ENCODE assay signal across 8 cellular contexts in the genomic region with DNA sequence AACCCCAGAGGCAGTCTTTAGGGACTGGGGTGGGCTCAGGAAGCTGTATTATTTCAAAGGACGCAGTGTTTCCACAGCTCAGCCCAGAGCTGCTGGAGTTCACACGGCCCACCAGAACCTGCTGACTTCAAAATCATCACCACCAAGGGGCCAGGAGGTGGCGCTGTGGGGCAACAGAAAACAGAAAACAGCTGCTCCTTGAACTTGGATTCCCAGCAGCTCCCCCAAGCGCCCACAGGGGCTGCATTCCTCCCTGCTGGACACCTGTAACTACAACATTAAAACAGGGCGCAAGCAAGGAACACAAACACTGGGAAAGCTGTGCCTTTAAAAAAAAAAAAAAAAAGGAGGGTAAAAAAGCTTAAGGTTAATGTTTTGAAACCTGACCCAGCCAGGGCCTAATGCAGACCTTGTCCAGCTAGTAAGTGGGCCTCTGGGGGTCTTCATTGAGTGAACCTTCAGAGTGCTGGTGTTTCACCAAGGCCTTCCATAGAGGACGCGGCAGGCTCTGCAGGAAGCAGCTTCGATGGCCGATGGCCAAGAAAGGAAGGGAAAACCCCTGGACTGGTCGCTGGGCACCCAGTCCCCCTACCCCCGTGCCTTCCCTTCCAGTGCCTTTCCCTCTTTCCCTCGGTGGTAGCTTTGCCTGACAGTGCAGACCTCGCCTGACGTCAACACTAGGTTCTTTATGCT. TPM values are rescaled to one million over a fixed set of nuclear protein-coding genes. Genes with fewer than 3 reads are reported as not detected.
DNase-seq lines count a peak whose midpoint lies in the region; ATAC-seq and TF ChIP-seq lines count a peak whose summit lies in the region.

No MANE protein-coding gene starts in this region.

- peaks cover 4% of the 10 kb centered on the region; the same call in 1 of the 2 replicates for H3K27me3 ChIP-seq in SU-DHL-6 (ENCODE audit: low read length)

- H3K9me3 Mint-ChIP-seq in activated naive CD8-positive, alpha-beta T cell treated with anti-CD3 and anti-CD28 coated beads, Interleukin-2, amount 10 ng/mL, durations not matched to agents 7 days and 5 days, result no peaks in the 10 kb centered on the region
- no peaks in the 10 kb centered on the region for H3K9me3 Mint-ChIP-seq in progenitor cell of endocrine pancreas (ENCODE audit: low read depth)

- no peak overlapping the region for H3K27ac Mint-ChIP-seq in activated naive CD8-positive, alpha-beta T cell treated with anti-CD3 and anti-CD28 coated beads, Interleukin-2, amount 10 ng/mL, durations not matched to agents 7 days and 5 days
- no peak overlapping the region for H3K27ac Mint-ChIP-seq in progenitor cell of endocrine pancreas

- H3K4me3 Mint-ChIP-seq in activated naive CD8-positive, alpha-beta T cell treated with anti-CD3 and anti-CD28 coated beads, Interleukin-2, amount 10 ng/mL, durations not matched to agents 7 days and 5 days, result no peak overlapping the region
- H3K4me3 Mint-ChIP-seq in progenitor cell of endocrine pancreas (ENCODE audit: low read depth), result no peak overlapping the region

- no peaks in the 10 kb centered on the region for H3K9me3 ChIP-seq in SU-DHL-6 (ENCODE audit: insufficient read depth, low read length)

- H3K27me3 Mint-ChIP-seq in activated naive CD8-positive, alpha-beta T cell treated with anti-CD3 and anti-CD28 coated beads, Interleukin-2, amount 10 ng/mL, durations not matched to agents 7 days and 5 days, result peaks cover 8% of the 10 kb centered on the region
- peaks cover 6% of the 10 kb centered on the region for H3K27me3 Mint-ChIP-seq in progenitor cell of endocrine pancreas

- no peaks in the 10 kb centered on the region for H3K36me3 Mint-ChIP-seq in activated naive CD8-positive, alpha-beta T cell treated with anti-CD3 and anti-CD28 coated beads, Interleukin-2, amount 10 ng/mL, durations not matched to agents 7 days and 5 days
- no peaks in the 10 kb centered on the region for H3K36me3 Mint-ChIP-seq in progenitor cell of endocrine pancreas (ENCODE audit: insufficient read depth)

- ATAC-seq in GM19372 (IDR thresholded peaks at IDR 0.05; ENCODE audit: low read depth, unreplicated experiment), result peak; percentile 71
- peak; percentile 72 for ATAC-seq in activated naive CD8-positive, alpha-beta T cell treated with anti-CD3 and anti-CD28 coated beads, Interleukin-2, amount 10 ng/mL, durations not matched to agents 7 days and 5 days (ENCODE audit: low read depth)

- H3K4me1 Mint-ChIP-seq in activated naive CD8-positive, alpha-beta T cell treated with anti-CD3 and anti-CD28 coated beads, Interleukin-2, amount 10 ng/mL, durations not matched to agents 7 days and 5 days, result no peaks in the 10 kb centered on the region
- H3K4me1 Mint-ChIP-seq in progenitor cell of endocrine pancreas (ENCODE audit: low read depth), result peaks cover 4% of the 10 kb centered on the region

- H3F3A ChIP-seq in SU-DHL-6 (ENCODE audit: insufficient read depth), result no peaks in the 10 kb centered on the region

- H3K36me3 ChIP-seq in SU-DHL-6 (ENCODE audit: low read length), result no peaks in the 10 kb centered on the region

- intact Hi-C loops in cardiac septum (cut with DNase I), result loop anchor here (1.0 to 10.0 kb wide), 4 partner anchors 59 to 386 kb away; no protein-coding TSS in a partner anchor

- H2AFZ ChIP-seq in SU-DHL-6 (ENCODE audit: low read depth, low read length, severe bottlenecking), result no peak overlapping the region

- H3K9me2 ChIP-seq in SU-DHL-6 (replicated peaks; ENCODE audit: insufficient read depth, low read length), result no peaks in the 10 kb centered on the region

- H3K9ac ChIP-seq in SU-DHL-6 (ENCODE audit: low read length), result no peak overlapping the region

- no peaks in the 10 kb centered on the region for H3K79me2 ChIP-seq in SU-DHL-6 (ENCODE audit: insufficient read depth, low read length)

- H3K4me2 ChIP-seq in SU-DHL-6 (ENCODE audit: low read depth, low read length, poor library complexity, severe bottlenecking), result no peak overlapping the region

- POLR2A ChIA-PET in activated naive CD8-positive, alpha-beta T cell treated with anti-CD3 and anti-CD28 coated beads, Interleukin-2, amount 10 ng/mL, durations not matched to agents 7 days and 5 days (lab: Charles Lee), result interaction anchor here (0.5 to 1.4 kb wide), 4 partner anchors 34 to 381 kb away, joined by 3 to 8 read pairs (median 4); no protein-coding TSS in a partner anchor

- no peaks in the 10 kb centered on the region for H4K20me1 ChIP-seq in SU-DHL-6 (ENCODE audit: low read depth, low read length)

- TF ChIP-seq CTCF in SU-DHL-6 (IDR thresholded peaks at IDR 0.05; ENCODE audit: insufficient read depth, low read length, poor library complexity, severe bottlenecking) (peak; percentile 91), progenitor cell of endocrine pancreas (IDR thresholded peaks at IDR 0.05; ENCODE audit: unreplicated experiment) (peak; percentile 96)

- no peak overlapping the region for H3K4me3 ChIP-seq in SU-DHL-6 (ENCODE audit: insufficient read depth, low read length, poor library complexity, severe bottlenecking)

- peak; percentile 89 for DNase-seq in AG08396 (ENCODE audit: low spot score)
- peak; percentile 81 for DNase-seq in NCI-H1436 (lab: John Stamatoyannopoulos, UW)
- DNase-seq in activated naive CD8-positive, alpha-beta T cell treated with anti-CD3 and anti-CD28 coated beads, Interleukin-2, amount 10 ng/mL, durations not matched to agents 7 days and 5 days, result peak; percentile 77
- peak; percentile 92 for DNase-seq in cardiac septum (ENCODE audit: low spot score)
- DNase-seq in progenitor cell of endocrine pancreas (ENCODE audit: low spot score, unreplicated experiment), result peak; percentile 82
- DNase-seq in ureter (ENCODE audit: low spot score), result peak; percentile 88

- no peak overlapping the region for H3K27ac ChIP-seq in SU-DHL-6 (ENCODE audit: low read depth, low read length)

RNA-seq across cellular contexts. Expression of a gene that starts 25.9 kb away (rescaled TPM):
- not detected for total RNA-seq in activated naive CD8-positive, alpha-beta T cell treated with anti-CD3 and anti-CD28 coated beads, Interleukin-2, amount 10 ng/mL, durations not matched to agents 7 days and 5 days
- total RNA-seq in cardiac septum, result 15.7 TPM
- 1.2 and 1.6 TPM in 2 replicates for total RNA-seq in progenitor cell of endocrine pancreas
- total RNA-seq in ureter, result 236 TPM

RNA-seq across cellular contexts. Expression of a gene that starts 53.5 kb away (rescaled TPM):
- not detected for total RNA-seq in activated naive CD8-positive, alpha-beta T cell treated with anti-CD3 and anti-CD28 coated beads, Interleukin-2, amount 10 ng/mL, durations not matched to agents 7 days and 5 days
- total RNA-seq in cardiac septum (not detected), progenitor cell of endocrine pancreas (not detected in 2 replicates), ureter (not detected)

Comparison
In these comparisons a context has a peak if more than half of its experiments do, and no peak if none do; other contexts are left out.
1. RNA of a gene that starts 25.9 kb away (total RNA-seq): 236 TPM in ureter (single experiment); 15.7 TPM in cardiac septum (single experiment), 1.2 to 1.6 TPM in progenitor cell of endocrine pancreas and not detected in activated naive CD8-positive, alpha-beta T cell treated with anti-CD3 and anti-CD28 coated beads, Interleukin-2, amount 10 ng/mL, durations not matched to agents 7 days and 5 days; every median in the first group is over 10 times any median in the second.
2. Peak in every context shown above with its lines, with median percentiles within 50 percentile points of each other: DNase-seq.